Comparison of ENCODE assay signal across 15 cellular contexts in the genomic region with DNA sequence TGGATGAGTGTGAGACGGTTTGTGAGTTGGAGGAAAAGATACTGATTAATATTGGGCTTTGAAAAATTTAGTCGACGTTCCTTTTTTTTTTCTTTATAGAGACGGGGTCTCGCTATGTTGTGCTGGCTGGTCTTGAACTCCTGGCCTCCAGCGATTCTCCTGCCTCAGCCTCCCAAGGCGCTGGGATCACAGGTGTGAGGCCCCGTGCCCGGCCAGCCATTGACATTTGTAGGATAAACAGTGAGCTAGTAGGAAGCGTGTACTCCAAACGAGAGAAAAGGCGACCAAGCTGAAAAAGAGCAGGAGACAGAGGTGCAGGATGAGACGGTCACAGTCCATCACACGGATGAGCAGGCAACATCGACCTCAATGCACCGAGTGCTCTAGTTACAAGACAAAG.
"Had no signal": no experiment of that assay in that cellular context is flagged by ENCODE, and none has a peak within 500 bp of the region (broad histone marks: within the 10 kb centered on the region; RNA-seq: fewer than 3 reads in every experiment).

No MANE protein-coding gene starts in this region.

- H3K27ac ChIP-seq: epithelial cell of prostate, neutrophil, right lobe of liver had no signal

- H3K36me3 ChIP-seq: neutrophil, right lobe of liver had no signal

- DNase-seq: activated CD4-positive, alpha-beta T cell treated with anti-CD3 and anti-CD28 coated beads, Interleukin-2, amount 10 ng/mL, durations not matched to agents 24 days and 14 days; activated naive CD4-positive, alpha-beta T cell treated with Interleukin-2 at 50 U/mL for 16 hours; activated naive CD8-positive, alpha-beta T cell treated with anti-CD3 and anti-CD28 coated beads, Interleukin-2, amount 50 U/mL, for 24 hours; effector memory CD8-positive, alpha-beta T cell; hippocampal formation; midbrain; naive B cell; stimulated activated CD4-positive, alpha-beta T cell treated with anti-CD3 and anti-CD28 coated beads, Interleukin-12 subunit alpha, Interleukin-12 subunit beta, amount 100 ng/mL, for 4 hours; stimulated activated naive CD4-positive, alpha-beta T cell had no signal

- H3K9me3 ChIP-seq: right lobe of liver had no signal

- H3K4me3 Mint-ChIP-seq: activated CD4-positive, alpha-beta T cell treated with anti-CD3 and anti-CD28 coated beads, Interleukin-2, amount 10 ng/mL, durations not matched to agents 24 days and 14 days; activated naive CD8-positive, alpha-beta T cell treated with anti-CD3 and anti-CD28 coated beads, Interleukin-2, amount 50 U/mL, for 24 hours; dendritic cell treated with granulocyte-macrophage colony-stimulating factor and Interleukin-4, amounts not matched to agents 40 ng/mL and 50 ng/mL, for 4 days; effector memory CD8-positive, alpha-beta T cell; naive B cell had no signal

- H3K9me3 Mint-ChIP-seq: activated naive CD8-positive, alpha-beta T cell treated with anti-CD3 and anti-CD28 coated beads, Interleukin-2, amount 50 U/mL, for 24 hours; effector memory CD8-positive, alpha-beta T cell had no signal

- H3K27ac Mint-ChIP-seq: activated CD4-positive, alpha-beta T cell treated with anti-CD3 and anti-CD28 coated beads, Interleukin-2, amount 10 ng/mL, durations not matched to agents 24 days and 14 days; activated naive CD8-positive, alpha-beta T cell treated with anti-CD3 and anti-CD28 coated beads, Interleukin-2, amount 50 U/mL, for 24 hours; dendritic cell treated with granulocyte-macrophage colony-stimulating factor and Interleukin-4, amounts not matched to agents 40 ng/mL and 50 ng/mL, for 4 days; effector memory CD8-positive, alpha-beta T cell had no signal

- H3K27me3 ChIP-seq: right lobe of liver had no signal

- H3K4me3 ChIP-seq: lung, right lobe of liver had no signal

- ATAC-seq: activated naive CD8-positive, alpha-beta T cell treated with anti-CD3 and anti-CD28 coated beads, Interleukin-2, amount 50 U/mL, for 24 hours; effector memory CD8-positive, alpha-beta T cell; right lobe of liver had no signal

- H3K4me1 ChIP-seq: right lobe of liver had no signal

- FAIRE-seq: urothelium cell line had no signal
